Comparison of ENCODE assay signal across 1 cellular context in the genomic region with DNA sequence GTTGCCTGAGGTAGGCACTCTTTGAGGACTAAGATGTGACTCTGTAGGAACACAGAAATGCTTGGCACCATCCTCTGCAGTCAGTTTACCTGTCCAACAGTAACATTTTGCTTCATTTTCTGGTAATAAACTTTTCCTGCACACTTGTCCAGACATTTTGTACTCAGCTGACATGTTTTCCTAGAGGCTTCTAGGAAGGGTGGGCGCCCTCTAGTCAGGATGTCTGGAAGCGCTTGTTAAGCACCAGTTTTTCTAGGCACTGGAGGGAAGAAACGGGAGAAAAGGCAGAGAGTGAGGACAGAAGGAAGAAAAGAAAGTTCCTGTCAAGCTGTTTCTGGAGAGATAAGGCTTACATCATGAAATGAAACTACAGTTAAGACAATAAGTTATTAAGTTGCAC.
TF ChIP-seq lines count a peak whose summit lies in the region.

No MANE protein-coding gene starts in this region.

TF ChIP-seq in HepG2, 621 proteins besides CTCF, POLR2A, EP300 and RAD21 (continued from another document):
- TF ChIP-seq ZNF749 (CRISPR knock-in tag; IDR thresholded peaks at IDR 0.05; ENCODE audit: borderline replicate concordance) (no peak), ZNF761 (CRISPR knock-in tag; conservative IDR thresholded peaks at IDR 0.05) (no peak)
TF ChIP-seq in HepG2: peak in this region for 6.
